ENCODE assay signal across 9 cellular contexts in the genomic region with DNA sequence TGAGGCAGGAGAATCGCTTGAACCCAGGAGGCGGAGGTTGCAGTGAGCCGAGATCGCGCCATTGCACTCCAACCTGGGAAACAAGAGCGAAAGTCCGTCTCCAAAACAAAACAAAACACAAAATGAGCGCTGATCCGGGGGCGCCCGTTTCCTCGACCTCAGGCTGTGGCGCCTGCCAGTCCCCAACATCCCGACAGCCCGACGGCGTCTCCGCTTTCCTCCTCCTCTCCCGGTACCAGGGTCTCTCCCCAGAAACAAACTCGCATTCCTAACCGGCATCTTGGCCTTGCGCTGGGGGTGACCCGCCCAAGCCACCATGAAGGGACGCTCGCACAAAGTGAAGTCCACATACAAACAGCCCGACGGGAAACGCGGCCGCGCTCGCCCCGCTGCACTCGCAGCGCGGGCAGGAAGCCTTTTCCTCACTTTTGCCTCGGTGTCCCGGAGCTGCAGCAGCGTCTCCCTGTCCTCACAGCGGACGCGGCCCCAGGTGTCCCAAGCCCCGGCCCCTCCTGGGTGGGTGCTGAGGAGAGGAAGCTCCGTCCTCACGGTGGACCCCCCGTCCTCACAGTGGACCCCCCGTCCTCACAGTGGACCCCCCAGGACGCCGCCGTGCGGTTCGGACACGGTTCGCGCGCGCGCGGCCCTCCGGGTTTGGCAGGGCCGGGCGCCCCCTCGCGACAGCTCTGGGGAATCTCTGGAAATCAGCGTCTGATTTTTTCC. TPM values are rescaled to one million over a fixed set of nuclear protein-coding genes. Genes with fewer than 3 reads are reported as not detected.
DNase-seq lines count a peak whose midpoint lies in the region; TF ChIP-seq lines count a peak whose summit lies in the region.
"Not testable (repeated sequence)": the region's sequence is repeated elsewhere in the genome, so short reads cannot be mapped to it uniquely, and the experiment has no call there.
"Had no signal": no experiment of that assay in that cellular context is flagged by ENCODE, and none has a peak within 500 bp of the region (broad histone marks: within the 10 kb centered on the region; RNA-seq: fewer than 3 reads in every experiment).

No MANE protein-coding gene starts in this region.

- H3K4me2 ChIP-seq in KMS-11 = not testable (repeated sequence)

- DNase-seq in Calu3 (peak; percentile 68), endodermal cell (peak; percentile 86), progenitor cell of endocrine pancreas (ENCODE audit: low spot score, unreplicated experiment) (peak; percentile 48)
- not testable (repeated sequence) for DNase-seq in SK-N-MC (ENCODE audit: low read depth, low spot score); activated T-helper 2 cell treated with anti-CD3 and anti-CD28 coated beads, Interferon-gamma antibody, Interleukin-2, Interleukin-4, amounts not matched to agents 10 μg/mL and 5 μg/mL and 100 μg/mL, durations not matched to agents 14 hours and 24 hours and 36 hours (ENCODE audit: low spot score); kidney epithelial cell (ENCODE audit: low read depth); suprapubic skin (ENCODE audit: low spot score in 2 of 2)

- BruUV-seq in Calu3 (replicated peaks; lab: Mats Ljungman, UMichigan) = not testable (repeated sequence)

- not testable (repeated sequence) for H3K9me3 ChIP-seq in SK-N-MC (ENCODE audit: low read depth, low read length); endodermal cell (ENCODE audit: control insufficient read depth, low read length); suprapubic skin

- TF ChIP-seq EP300 in suprapubic skin (IDR thresholded peaks at IDR 0.05) = not testable (repeated sequence)

- H3K36me3 Mint-ChIP-seq in Calu3 (ENCODE audit: insufficient read depth, unreplicated experiment) = peaks cover 18% of the 10 kb centered on the region
- H3K36me3 Mint-ChIP-seq in activated T-helper 2 cell treated with anti-CD3 and anti-CD28 coated beads, Interferon-gamma antibody, Interleukin-2, Interleukin-4, amounts not matched to agents 10 μg/mL and 5 μg/mL and 100 μg/mL, durations not matched to agents 14 hours and 24 hours and 36 hours (ENCODE audit: low read depth); endodermal cell (ENCODE audit: low read depth); progenitor cell of endocrine pancreas (ENCODE audit: insufficient read depth): not testable (repeated sequence)

- not testable (repeated sequence) for H3K27me3 ChIP-seq in KMS-11 (ENCODE audit: insufficient read depth, low read depth); kidney epithelial cell (ENCODE audit: control insufficient read depth, insufficient read depth, low read length); suprapubic skin
- peaks cover 21% of the 10 kb centered on the region for H3K27me3 ChIP-seq in endodermal cell (ENCODE audit: control insufficient read depth, insufficient read depth, low read length, poor library complexity, severe bottlenecking)

- CTCF ChIA-PET in Calu3 (lab: Charles Lee) = not testable (repeated sequence)

- not testable (repeated sequence) for TF ChIP-seq POLR2A in suprapubic skin (IDR thresholded peaks at IDR 0.05)

- H2AFZ ChIP-seq in KMS-11 (ENCODE audit: low read depth) = 0 out of 2 replicates have a peak overlapping the region, but pooled peaks have one; percentile 42

- WGBS in endodermal cell (ENCODE audit: insufficient coverage in 1 of 2, insufficient read length in 1 of 2), 2 experiments = 13 to 19% methylated on average over 32 to 65 of the region's 65 CpGs
- WGBS in suprapubic skin = 24% methylated on average over 8 of the region's 65 CpGs

- TF ChIP-seq CTCF in Calu3 (IDR thresholded peaks at IDR 0.05; ENCODE audit: unreplicated experiment) (peak; percentile 83), KMS-11 (conservative IDR thresholded peaks at IDR 0.05; ENCODE audit: low read depth, low read length) (peak; percentile 50; the same call in 1 of the 2 replicates), endodermal cell (conservative IDR thresholded peaks at IDR 0.05) (peak; percentile 90), kidney epithelial cell (IDR thresholded peaks at IDR 0.05; ENCODE audit: insufficient read depth, low read length, poor library complexity, severe bottlenecking) (peak; percentile 63), progenitor cell of endocrine pancreas (IDR thresholded peaks at IDR 0.05; ENCODE audit: unreplicated experiment) (peak; percentile 83), suprapubic skin (IDR thresholded peaks at IDR 0.05) (peak in 1 of 2 donors; percentile 77)

- H3K27ac Mint-ChIP-seq in Calu3 (ENCODE audit: unreplicated experiment) (peak overlapping the region; percentile 56), endodermal cell (peak overlapping the region; percentile 76), progenitor cell of endocrine pancreas (peak overlapping the region; percentile 78)
- H3K27ac Mint-ChIP-seq in activated T-helper 2 cell treated with anti-CD3 and anti-CD28 coated beads, Interferon-gamma antibody, Interleukin-2, Interleukin-4, amounts not matched to agents 10 μg/mL and 5 μg/mL and 100 μg/mL, durations not matched to agents 14 hours and 24 hours and 36 hours = not testable (repeated sequence)

- H3K9me3 Mint-ChIP-seq in Calu3 (ENCODE audit: low read depth, unreplicated experiment); activated T-helper 2 cell treated with anti-CD3 and anti-CD28 coated beads, Interferon-gamma antibody, Interleukin-2, Interleukin-4, amounts not matched to agents 10 μg/mL and 5 μg/mL and 100 μg/mL, durations not matched to agents 14 hours and 24 hours and 36 hours; endodermal cell; progenitor cell of endocrine pancreas (ENCODE audit: low read depth): not testable (repeated sequence)

- intact Hi-C loops in Calu3 (cut with micrococcal nuclease; ENCODE audit: unreplicated experiment); activated T-helper 2 cell treated with anti-CD3 and anti-CD28 coated beads, Interferon-gamma antibody, Interleukin-2, Interleukin-4, amounts not matched to agents 10 μg/mL and 5 μg/mL and 100 μg/mL, durations not matched to agents 14 hours and 24 hours and 36 hours (cut with micrococcal nuclease): not testable (repeated sequence)

- H3K4me3 ChIP-seq in KMS-11 (IDR thresholded peaks at IDR 0.05; ENCODE audit: insufficient read depth, low read depth, low read length) = not testable (repeated sequence)
- H3K4me3 ChIP-seq in SK-N-MC (peak overlapping the region; percentile 76), endodermal cell (ENCODE audit: low read length) (peak overlapping the region; percentile 82), kidney epithelial cell (ENCODE audit: low read depth, low read length) (peak overlapping the region; percentile 36), suprapubic skin (peak overlapping the region; percentile 54)

- H3K27me3 Mint-ChIP-seq in Calu3 (ENCODE audit: unreplicated experiment); progenitor cell of endocrine pancreas: not testable (repeated sequence)
- peaks cover 13% of the 10 kb centered on the region for H3K27me3 Mint-ChIP-seq in activated T-helper 2 cell treated with anti-CD3 and anti-CD28 coated beads, Interferon-gamma antibody, Interleukin-2, Interleukin-4, amounts not matched to agents 10 μg/mL and 5 μg/mL and 100 μg/mL, durations not matched to agents 14 hours and 24 hours and 36 hours (ENCODE audit: low read depth)
- peaks cover 45% of the 10 kb centered on the region for H3K27me3 Mint-ChIP-seq in endodermal cell (ENCODE audit: insufficient read depth)

- H3K27ac ChIP-seq in KMS-11; SK-N-MC; endodermal cell (ENCODE audit: low read depth, low read length); suprapubic skin: not testable (repeated sequence)

- H3K79me2 ChIP-seq in KMS-11 (ENCODE audit: insufficient read depth, low read depth) = not testable (repeated sequence)

- H4K20me1 ChIP-seq in KMS-11 (ENCODE audit: insufficient read depth) = not testable (repeated sequence)

- not testable (repeated sequence) for H3K36me3 ChIP-seq in KMS-11 (ENCODE audit: insufficient read depth); SK-N-MC (ENCODE audit: insufficient read depth, low read length); endodermal cell (ENCODE audit: control insufficient read depth, insufficient read depth, low read length); kidney epithelial cell (ENCODE audit: control insufficient read depth, insufficient read depth, low read length); suprapubic skin

- not testable (repeated sequence) for H3K9ac ChIP-seq in KMS-11; SK-N-MC (ENCODE audit: insufficient read length)
- H3K9ac ChIP-seq in endodermal cell (ENCODE audit: extremely low read depth, low read length, poor library complexity, severe bottlenecking) = peak overlapping the region; percentile 25

- peak overlapping the region; percentile 90 for H3K4me3 Mint-ChIP-seq in Calu3 (ENCODE audit: low read depth, unreplicated experiment)
- H3K4me3 Mint-ChIP-seq in activated T-helper 2 cell treated with anti-CD3 and anti-CD28 coated beads, Interferon-gamma antibody, Interleukin-2, Interleukin-4, amounts not matched to agents 10 μg/mL and 5 μg/mL and 100 μg/mL, durations not matched to agents 14 hours and 24 hours and 36 hours (ENCODE audit: low read depth) = peak overlapping the region; percentile 80
- peak overlapping the region; percentile 77 for H3K4me3 Mint-ChIP-seq in endodermal cell
- H3K4me3 Mint-ChIP-seq in progenitor cell of endocrine pancreas (ENCODE audit: low read depth) = peak overlapping the region; percentile 89

- H3K4me1 ChIP-seq in KMS-11 (ENCODE audit: low read depth, poor library complexity, severe bottlenecking); endodermal cell (ENCODE audit: control insufficient read depth, insufficient read depth, low read length); suprapubic skin: not testable (repeated sequence)

- H3K4me1 Mint-ChIP-seq in Calu3 (ENCODE audit: low read depth, unreplicated experiment); activated T-helper 2 cell treated with anti-CD3 and anti-CD28 coated beads, Interferon-gamma antibody, Interleukin-2, Interleukin-4, amounts not matched to agents 10 μg/mL and 5 μg/mL and 100 μg/mL, durations not matched to agents 14 hours and 24 hours and 36 hours (ENCODE audit: low read depth); endodermal cell; progenitor cell of endocrine pancreas (ENCODE audit: low read depth): not testable (repeated sequence)

RNA-seq across cellular contexts. Expression of gene TUBB8, which starts 24.6 kb away (rescaled TPM):
- total RNA-seq in Calu3 (2022) (0.34 TPM in 1 of 2 replicates, not detected in the other), endodermal cell (1 to 10 TPM in 1 of 2 donors, under 1 TPM in 1; 0.90 to 1.9 TPM), kidney epithelial cell (not detected in 2 replicates), progenitor cell of endocrine pancreas (0.71 and 0.77 TPM in 2 replicates), suprapubic skin (not detected)
- total RNA-seq in activated T-helper 2 cell treated with anti-CD3 and anti-CD28 coated beads, Interferon-gamma antibody, Interleukin-2, Interleukin-4, amounts not matched to agents 10 μg/mL and 5 μg/mL and 100 μg/mL, durations not matched to agents 14 hours and 24 hours and 36 hours = not detected in 2 replicates
- polyA plus RNA-seq in endodermal cell (2013, experiment 1 of 2) = 0.71 TPM
- polyA plus RNA-seq in endodermal cell (2013, experiment 2 of 2) = 0.37 TPM
- total RNA-seq: esophagus mucosa had no signal
